ENCODE assay signal across 10 cellular contexts in genomic region chr6:159098636-159099106, GRCh38. TPM values are rescaled to one million over a fixed set of nuclear protein-coding genes. Genes with fewer than 3 reads are reported as not detected.
A peak's percentile ranks its signal among the peaks of the same experiment; 100 is the strongest.
DNase-seq lines count a peak whose midpoint lies in the region; ATAC-seq and TF ChIP-seq lines count a peak whose summit lies in the region.
"Had no signal": no experiment of that assay in that cellular context is flagged by ENCODE, and none has a peak within 500 bp of the region (broad histone marks: within the 10 kb centered on the region; RNA-seq: fewer than 3 reads in every experiment).

No MANE protein-coding gene starts in this region.

- peak overlapping the region; percentile 90 for H3K27ac Mint-ChIP-seq in activated T-cell treated with anti-CD3 and anti-CD28 coated beads, Interleukin-2, amount 50 U/mL, for 72 hours
- H3K27ac Mint-ChIP-seq in naive thymus-derived CD4-positive, alpha-beta T cell, result peak overlapping the region; percentile 92 to 98 (median 96)

- H3K27me3 Mint-ChIP-seq in activated T-cell treated with anti-CD3 and anti-CD28 coated beads, Interleukin-2, amount 50 U/mL, for 72 hours (ENCODE audit: low read depth), result no peaks in the 10 kb centered on the region
- no peaks in the 10 kb centered on the region for H3K27me3 Mint-ChIP-seq in naive thymus-derived CD4-positive, alpha-beta T cell

- H3F3A ChIP-seq in PC-9 (ENCODE audit: insufficient read depth, low read depth), result no peaks in the 10 kb centered on the region

- H4K20me1 ChIP-seq in PC-9 (ENCODE audit: insufficient read depth), result no peaks in the 10 kb centered on the region

- H2AFZ ChIP-seq in PC-9, result no peak overlapping the region

- CTCF ChIA-PET in naive thymus-derived CD4-positive, alpha-beta T cell (lab: Charles Lee), result interaction anchor here (1.0 to 2.3 kb wide), 7 partner anchors 8 to 80 kb away, joined by 3 to 11 read pairs (median 3); partner anchors contain the start of gene TAGAP
- CTCF ChIA-PET in PC-9 (lab: Charles Lee), result no interaction called here

- no peak overlapping the region for H3K4me2 ChIP-seq in PC-9

- no peaks in the 10 kb centered on the region for H3K9me3 Mint-ChIP-seq in activated T-cell treated with anti-CD3 and anti-CD28 coated beads, Interleukin-2, amount 50 U/mL, for 72 hours
- H3K9me3 Mint-ChIP-seq in naive thymus-derived CD4-positive, alpha-beta T cell, result no peaks in the 10 kb centered on the region

- H3K36me3 Mint-ChIP-seq in activated T-cell treated with anti-CD3 and anti-CD28 coated beads, Interleukin-2, amount 50 U/mL, for 72 hours (ENCODE audit: insufficient read depth in 2 of 2), result no peaks in the 10 kb centered on the region
- peaks cover 0 to 1% (median 0%) of the 10 kb centered on the region in 5 donors for H3K36me3 Mint-ChIP-seq in naive thymus-derived CD4-positive, alpha-beta T cell

- no peaks in the 10 kb centered on the region for H3K36me3 ChIP-seq in naive thymus-derived CD4-positive, alpha-beta T cell (ENCODE audit: control insufficient read depth in 2 of 3, insufficient read depth in 3 of 3, low read length in 3 of 3)
- H3K36me3 ChIP-seq in upper lobe of right lung (no peaks in the 10 kb centered on the region), left ventricle myocardium inferior (no peaks in the 10 kb centered on the region), PC-9 (ENCODE audit: low read depth) (no peaks in the 10 kb centered on the region)

- H3K9me2 ChIP-seq in PC-9 (ENCODE audit: insufficient read depth), result no peaks in the 10 kb centered on the region

- peaks cover 100% of the 10 kb centered on the region for H3K4me1 Mint-ChIP-seq in activated T-cell treated with anti-CD3 and anti-CD28 coated beads, Interleukin-2, amount 50 U/mL, for 72 hours (ENCODE audit: low read depth)
- peaks cover 47 to 86% (median 75%) of the 10 kb centered on the region in 7 donors for H3K4me1 Mint-ChIP-seq in naive thymus-derived CD4-positive, alpha-beta T cell

- intact Hi-C loops in naive thymus-derived CD4-positive, alpha-beta T cell (cut with micrococcal nuclease), result loop anchor here (1.0 to 2.0 kb wide), 4 partner anchors 9 to 246 kb away; no protein-coding TSS in a partner anchor
- intact Hi-C loops in upper lobe of right lung (cut with DNase I) (no loop called here), left ventricle myocardium inferior (cut with micrococcal nuclease) (no loop called here), PC-9 (cut with micrococcal nuclease; ENCODE audit: unreplicated experiment) (no loop called here)

- BruUV-seq in PC-9 (replicated peaks; lab: Mats Ljungman, UMichigan), result no TSS peak

- peak overlapping the region; percentile 80 for H3K27ac ChIP-seq in naive thymus-derived CD4-positive, alpha-beta T cell (ENCODE audit: low read depth, low read length)
- peak overlapping the region; percentile 39 for H3K27ac ChIP-seq in upper lobe of right lung
- no peak overlapping the region for H3K27ac ChIP-seq in left ventricle myocardium inferior (replicated peaks)
- H3K27ac ChIP-seq in PC-9, result no peak overlapping the region

- H3K4me3 ChIP-seq in naive thymus-derived CD4-positive, alpha-beta T cell (ENCODE audit: low read length), result peak overlapping the region; percentile 32
- no peak overlapping the region for H3K4me3 ChIP-seq in upper lobe of right lung
- no peak overlapping the region for H3K4me3 ChIP-seq in left ventricle myocardium inferior
- no peak overlapping the region for H3K4me3 ChIP-seq in PC-9

- peak overlapping the region; percentile 83 to 87 for H3K4me3 Mint-ChIP-seq in activated T-cell treated with anti-CD3 and anti-CD28 coated beads, Interleukin-2, amount 50 U/mL, for 72 hours
- peak overlapping the region; percentile 70 to 88 (median 83) for H3K4me3 Mint-ChIP-seq in naive thymus-derived CD4-positive, alpha-beta T cell

- TF ChIP-seq CTCF in upper lobe of right lung (IDR thresholded peaks at IDR 0.05) (no peak), left ventricle myocardium inferior (IDR thresholded peaks at IDR 0.05; ENCODE audit: borderline replicate concordance) (no peak), PC-9 (conservative IDR thresholded peaks at IDR 0.05) (no peak)

- H3K9me3 ChIP-seq in naive thymus-derived CD4-positive, alpha-beta T cell (ENCODE audit: control insufficient read depth in 2 of 3, low read length in 3 of 3), result no peaks in the 10 kb centered on the region
- H3K9me3 ChIP-seq in upper lobe of right lung, result no peaks in the 10 kb centered on the region
- H3K9me3 ChIP-seq in left ventricle myocardium inferior (replicated peaks), result no peaks in the 10 kb centered on the region
- no peaks in the 10 kb centered on the region for H3K9me3 ChIP-seq in PC-9 (ENCODE audit: insufficient read depth, low read depth)

- ATAC-seq in activated T-cell treated with anti-CD3 and anti-CD28 coated beads, Interleukin-2, amount 50 U/mL, for 72 hours (replicated peaks in 1 of 2), result peak; percentile 56 to 65
- ATAC-seq in naive thymus-derived CD4-positive, alpha-beta T cell, result peak; percentile 80
- ATAC-seq in upper lobe of right lung, result peak; percentile 45

- H3K4me1 ChIP-seq in naive thymus-derived CD4-positive, alpha-beta T cell (ENCODE audit: control insufficient read depth in 2 of 2, insufficient read depth in 2 of 2, low read length in 2 of 2), result peaks cover 30 to 57% of the 10 kb centered on the region in 2 donors
- peaks cover 5% of the 10 kb centered on the region for H3K4me1 ChIP-seq in upper lobe of right lung
- no peaks in the 10 kb centered on the region for H3K4me1 ChIP-seq in left ventricle myocardium inferior
- H3K4me1 ChIP-seq in PC-9 (replicated peaks; ENCODE audit: insufficient read depth), result no peaks in the 10 kb centered on the region

- DNase-seq in SIG-M5 treated with dmso at 0.1 percent for 504 hours (lab: John Stamatoyannopoulos, UW; ENCODE audit: unreplicated experiment) (peak; percentile 6), SIG-M5 (lab: John Stamatoyannopoulos, UW) (no peak), upper lobe of right lung (no peak), amygdala (lab: John Stamatoyannopoulos, UW) (no peak), left ventricle myocardium inferior (no peak), PC-9 (no peak)
- DNase-seq in activated T-cell treated with anti-CD3 and anti-CD28 coated beads, Interleukin-2, amount 50 U/mL, for 72 hours, result peak; percentile 64 to 69
- DNase-seq in naive thymus-derived CD4-positive, alpha-beta T cell, result peak; percentile 20 to 91 (median 84)

- POLR2A ChIA-PET in naive thymus-derived CD4-positive, alpha-beta T cell (lab: Charles Lee), result interaction anchor here (1.2 to 8.2 kb wide), 4 partner anchors 8 to 59 kb away, joined by 5 to 91 read pairs (median 14); partner anchors contain the start of gene TAGAP
- POLR2A ChIA-PET in PC-9 (lab: Charles Lee; ENCODE audit: unreplicated experiment), result no interaction called here

- no peaks in the 10 kb centered on the region for H3K27me3 ChIP-seq in naive thymus-derived CD4-positive, alpha-beta T cell (ENCODE audit: control insufficient read depth in 2 of 2, insufficient read depth in 2 of 2, low read length in 2 of 2)
- no peaks in the 10 kb centered on the region for H3K27me3 ChIP-seq in upper lobe of right lung
- peaks cover 4% of the 10 kb centered on the region for H3K27me3 ChIP-seq in left ventricle myocardium inferior (ENCODE audit: low read depth)
- no peaks in the 10 kb centered on the region for H3K27me3 ChIP-seq in PC-9 (ENCODE audit: insufficient read depth, low read depth)

- no peaks in the 10 kb centered on the region for H3K79me2 ChIP-seq in PC-9 (ENCODE audit: low read depth)

RNA-seq across cellular contexts. Expression of gene TAGAP, which starts 53.9 kb away (rescaled TPM):
- 10 to 100 TPM; 34.6 to 56.1 TPM for total RNA-seq in activated T-cell treated with anti-CD3 and anti-CD28 coated beads, Interleukin-2, amount 50 U/mL, for 72 hours
- total RNA-seq in naive thymus-derived CD4-positive, alpha-beta T cell, result 100 to 1,000 TPM in 2 of 5 experiments, 10 to 100 TPM in 3; 53.5 to 222 (median 84.0) TPM
- polyA plus RNA-seq in naive thymus-derived CD4-positive, alpha-beta T cell, result 100 to 1,000 TPM; 151 to 210 TPM
- total RNA-seq in upper lobe of right lung, result 12.9 TPM
- total RNA-seq in left ventricle myocardium inferior, result 1.2 TPM
- 0.23 TPM in 1 of 2 replicates, not detected in the other for total RNA-seq in PC-9 (2021)
- total RNA-seq: A673, H1 had no signal
- polyA plus RNA-seq: H1 had no signal

Comparison
In these comparisons a context has a peak if more than half of its experiments do, and no peak if none do; other contexts are left out.
1. DNase-seq: peak in SIG-M5 treated with dmso at 0.1 percent for 504 hours (single experiment), activated T-cell treated with anti-CD3 and anti-CD28 coated beads, Interleukin-2, amount 50 U/mL, for 72 hours (2 of 2) and naive thymus-derived CD4-positive, alpha-beta T cell (9 of 9); none in SIG-M5 (single experiment), upper lobe of right lung (single experiment), amygdala (0 of 56), left ventricle myocardium inferior (single experiment) and PC-9 (0 of 2).
2. H3K27ac ChIP-seq: peak in naive thymus-derived CD4-positive, alpha-beta T cell (single experiment) and upper lobe of right lung (single experiment); none in left ventricle myocardium inferior (single experiment) and PC-9 (single experiment).
3. intact Hi-C loops: an anchor here in naive thymus-derived CD4-positive, alpha-beta T cell (1.0 to 2.0 kb wide); none called in upper lobe of right lung, left ventricle myocardium inferior and PC-9.
4. Peak in every context shown above with its lines, with median percentiles within 50 percentile points of each other: ATAC-seq.